8 cellular contexts compared by ENCODE assay signal in the genomic region with DNA sequence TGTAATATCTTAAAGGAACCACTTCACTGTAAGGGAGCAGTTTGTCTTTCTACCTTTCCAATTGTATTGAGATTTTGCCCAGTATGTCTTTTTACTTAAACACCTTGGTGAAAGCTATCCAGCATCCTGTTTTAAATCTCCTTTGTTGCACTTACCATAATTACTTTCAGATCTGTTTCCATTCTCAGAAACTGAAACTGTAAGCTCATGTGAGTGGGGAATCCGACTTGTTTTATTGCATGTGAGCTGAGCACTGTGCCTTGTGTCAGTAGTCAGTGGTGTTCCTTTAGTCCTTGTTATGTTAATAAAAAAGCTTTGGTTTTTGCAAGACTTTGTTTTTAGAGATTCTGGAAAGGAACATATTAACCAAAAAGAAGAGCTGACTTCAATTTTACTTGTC. TPM values are rescaled to one million over a fixed set of nuclear protein-coding genes. Genes with fewer than 3 reads are reported as not detected.
DNase-seq lines count a peak whose midpoint lies in the region; ATAC-seq and FAIRE-seq lines count a peak whose summit lies in the region.

No MANE protein-coding gene starts in this region.

- FAIRE-seq in endometrium (lab: Jason Lieb, UNC) = peak; percentile 84

- H3K27ac Mint-ChIP-seq in activated T-helper 1 cell treated with anti-CD3 and anti-CD28 coated beads, Interleukin-12 subunit alpha, Interleukin-12 subunit beta, Interleukin-2, Interleukin-4 antibody, amounts not matched to agents 30 ng/mL and 10 ng/mL and 1 ng/mL, durations not matched to agents 14 hours and 24 hours and 36 hours = no peak overlapping the region

- no peaks in the 10 kb centered on the region for H3K9me3 Mint-ChIP-seq in activated T-helper 1 cell treated with anti-CD3 and anti-CD28 coated beads, Interleukin-12 subunit alpha, Interleukin-12 subunit beta, Interleukin-2, Interleukin-4 antibody, amounts not matched to agents 30 ng/mL and 10 ng/mL and 1 ng/mL, durations not matched to agents 14 hours and 24 hours and 36 hours

- ATAC-seq in GM19463 (IDR thresholded peaks at IDR 0.05; ENCODE audit: unreplicated experiment) (peak; percentile 78), HG03565 (IDR thresholded peaks at IDR 0.05; ENCODE audit: unreplicated experiment) (peak; percentile 77)

- in situ Hi-C loops in ACHN (cut with HindIII; ENCODE audit: low pct_ligation_motif_present, low pct_unique_long_range_greater_than_20kb, low sequenced_read_pairs) = no loop called here

- peaks cover 13% of the 10 kb centered on the region for H3K4me1 Mint-ChIP-seq in activated T-helper 1 cell treated with anti-CD3 and anti-CD28 coated beads, Interleukin-12 subunit alpha, Interleukin-12 subunit beta, Interleukin-2, Interleukin-4 antibody, amounts not matched to agents 30 ng/mL and 10 ng/mL and 1 ng/mL, durations not matched to agents 14 hours and 24 hours and 36 hours (ENCODE audit: low read depth)

- no peak overlapping the region for H3K4me3 Mint-ChIP-seq in activated T-helper 1 cell treated with anti-CD3 and anti-CD28 coated beads, Interleukin-12 subunit alpha, Interleukin-12 subunit beta, Interleukin-2, Interleukin-4 antibody, amounts not matched to agents 30 ng/mL and 10 ng/mL and 1 ng/mL, durations not matched to agents 14 hours and 24 hours and 36 hours

- intact Hi-C loops in activated T-helper 1 cell treated with anti-CD3 and anti-CD28 coated beads, Interleukin-12 subunit alpha, Interleukin-12 subunit beta, Interleukin-2, Interleukin-4 antibody, amounts not matched to agents 30 ng/mL and 10 ng/mL and 1 ng/mL, durations not matched to agents 14 hours and 24 hours and 36 hours (cut with micrococcal nuclease) = no loop called here

- no peaks in the 10 kb centered on the region for H3K27me3 Mint-ChIP-seq in activated T-helper 1 cell treated with anti-CD3 and anti-CD28 coated beads, Interleukin-12 subunit alpha, Interleukin-12 subunit beta, Interleukin-2, Interleukin-4 antibody, amounts not matched to agents 30 ng/mL and 10 ng/mL and 1 ng/mL, durations not matched to agents 14 hours and 24 hours and 36 hours (ENCODE audit: insufficient read depth)

- H3K36me3 Mint-ChIP-seq in activated T-helper 1 cell treated with anti-CD3 and anti-CD28 coated beads, Interleukin-12 subunit alpha, Interleukin-12 subunit beta, Interleukin-2, Interleukin-4 antibody, amounts not matched to agents 30 ng/mL and 10 ng/mL and 1 ng/mL, durations not matched to agents 14 hours and 24 hours and 36 hours (ENCODE audit: low read depth) = no peaks in the 10 kb centered on the region

- DNase-seq in ACHN (peak; percentile 21), globus pallidus (ENCODE audit: low spot score) (no peak), nucleus accumbens (lab: John Stamatoyannopoulos, UW) (no peak), 8988T (no peak)
- no peak for DNase-seq in activated T-helper 1 cell treated with anti-CD3 and anti-CD28 coated beads, Interleukin-12 subunit alpha, Interleukin-12 subunit beta, Interleukin-2, Interleukin-4 antibody, amounts not matched to agents 30 ng/mL and 10 ng/mL and 1 ng/mL, durations not matched to agents 14 hours and 24 hours and 36 hours (ENCODE audit: low spot score)

RNA-seq across cellular contexts. Expression of gene BMPR1A, which starts 42.2 kb away (rescaled TPM):
- 9.7 and 14.5 TPM in 2 replicates for total RNA-seq in activated T-helper 1 cell treated with anti-CD3 and anti-CD28 coated beads, Interleukin-12 subunit alpha, Interleukin-12 subunit beta, Interleukin-2, Interleukin-4 antibody, amounts not matched to agents 30 ng/mL and 10 ng/mL and 1 ng/mL, durations not matched to agents 14 hours and 24 hours and 36 hours
